ENCODE assay signal across 8 cellular contexts in genomic region chr17:78781339-78782304, GRCh38. TPM values are rescaled to one million over a fixed set of nuclear protein-coding genes. Genes with fewer than 3 reads are reported as not detected.
DNase-seq lines count a peak whose midpoint lies in the region; ATAC-seq and TF ChIP-seq lines count a peak whose summit lies in the region.

Gene CYTH1, minus strand, starts transcription at chr17:78782273. Its CDS starts 50 bp downstream, at chr17:78782223.

- DNase-seq in DMS53 treated with DMSO at 0.1 percent for 48 hours (lab: John Stamatoyannopoulos, UW; ENCODE audit: unreplicated experiment): peak; percentile 19
- peak; percentile 44 for DNase-seq in MM.1S
- peak; percentile 57 for DNase-seq in activated naive CD4-positive, alpha-beta T cell treated with anti-CD3 and anti-CD28 coated beads for 36 hours
- no peak for DNase-seq in glomerular endothelial cell (ENCODE audit: extremely low read depth, low read depth, low spot score)
- no peak for DNase-seq in occipital lobe (lab: John Stamatoyannopoulos, UW)
- no peak for DNase-seq in NCI-H1092 treated with DMSO at 0.1 percent for 48 hours (lab: John Stamatoyannopoulos, UW)
- DNase-seq in KG1 (lab: John Stamatoyannopoulos, UW): no peak

- H2AFZ ChIP-seq in MM.1S (ENCODE audit: low read length): peak within 1 kb of the TSS; percentile 40; the same call in 1 of the 2 replicates

- H3K9me3 ChIP-seq in MM.1S (replicated peaks; ENCODE audit: insufficient read depth, low read length): no peaks in the 10 kb centered on the region

- peak within 1 kb of the TSS; percentile 73 for H3K4me2 ChIP-seq in MM.1S (ENCODE audit: low read depth, low read length)

- H3F3A ChIP-seq in MM.1S (ENCODE audit: insufficient read depth, low read length): peaks cover 54% of the 10 kb centered on the region

- TF ChIP-seq CTCF in MM.1S (IDR thresholded peaks at IDR 0.05; ENCODE audit: low read length): no peak

- no peaks in the 10 kb centered on the region for H4K20me1 ChIP-seq in MM.1S (ENCODE audit: insufficient read depth, low read length)

- no peaks in the 10 kb centered on the region for H3K36me3 ChIP-seq in MM.1S (replicated peaks; ENCODE audit: insufficient read depth, low read length)

- peak within 1 kb of the TSS; percentile 82 for H3K4me3 Mint-ChIP-seq in activated naive CD4-positive, alpha-beta T cell treated with anti-CD3 and anti-CD28 coated beads for 36 hours

- no peaks in the 10 kb centered on the region for H3K9me2 ChIP-seq in MM.1S (replicated peaks; ENCODE audit: insufficient read depth, low read length)

- H3K79me2 ChIP-seq in MM.1S (ENCODE audit: low read length): peaks cover 52% of the 10 kb centered on the region

- H3K36me3 Mint-ChIP-seq in activated naive CD4-positive, alpha-beta T cell treated with anti-CD3 and anti-CD28 coated beads for 36 hours (ENCODE audit: low read depth): peaks cover 9% of the 10 kb centered on the region

- H3K9ac ChIP-seq in MM.1S (ENCODE audit: low read length): peak within 1 kb of the TSS; percentile 95

- H3K4me3 ChIP-seq in MM.1S (ENCODE audit: low read length): peak within 1 kb of the TSS; percentile 81

- H3K27me3 Mint-ChIP-seq in activated naive CD4-positive, alpha-beta T cell treated with anti-CD3 and anti-CD28 coated beads for 36 hours (ENCODE audit: low read depth): no peaks in the 10 kb centered on the region

- peak; percentile 15 for ATAC-seq in GM21723 (IDR thresholded peaks at IDR 0.05; ENCODE audit: unreplicated experiment)

- no peaks in the 10 kb centered on the region for H3K27me3 ChIP-seq in MM.1S (replicated peaks; ENCODE audit: insufficient read depth, low read length)

- CTCF ChIA-PET in activated naive CD4-positive, alpha-beta T cell treated with anti-CD3 and anti-CD28 coated beads for 36 hours (lab: Charles Lee): interaction anchor here (1.0 to 2.0 kb wide), 2 partner anchors 11 to 42 kb away, joined by 3 to 7 read pairs; no protein-coding TSS in a partner anchor

- intact Hi-C loops in activated naive CD4-positive, alpha-beta T cell treated with anti-CD3 and anti-CD28 coated beads for 36 hours (cut with micrococcal nuclease): loop anchor here (2.0 kb wide), 1 partner anchor 59 kb away; the partner anchor contains the start of gene USP36

- H3K4me1 ChIP-seq in MM.1S (ENCODE audit: low read length): peaks cover 37% of the 10 kb centered on the region

- H3K27ac Mint-ChIP-seq in activated naive CD4-positive, alpha-beta T cell treated with anti-CD3 and anti-CD28 coated beads for 36 hours: peak within 1 kb of the TSS; percentile 97

- peaks cover 52% of the 10 kb centered on the region for H3K4me1 Mint-ChIP-seq in activated naive CD4-positive, alpha-beta T cell treated with anti-CD3 and anti-CD28 coated beads for 36 hours (ENCODE audit: low read depth)

- no peaks in the 10 kb centered on the region for H3K9me3 Mint-ChIP-seq in activated naive CD4-positive, alpha-beta T cell treated with anti-CD3 and anti-CD28 coated beads for 36 hours

- H3K27ac ChIP-seq in MM.1S (ENCODE audit: low read length): peak within 1 kb of the TSS; percentile 95

RNA-seq across cellular contexts. Expression of gene CYTH1, which starts in this region (rescaled TPM):
- 100 to 1,000 TPM; 145 to 149 TPM for total RNA-seq in activated naive CD4-positive, alpha-beta T cell treated with anti-CD3 and anti-CD28 coated beads for 36 hours
- total RNA-seq in glomerular endothelial cell: 45.6 and 61.6 TPM in 2 replicates
- 82.2 TPM for total RNA-seq in occipital lobe

Comparison
In these comparisons a context has a peak if more than half of its experiments do, and no peak if none do; other contexts are left out.
1. DNase-seq: peak in DMS53 treated with DMSO at 0.1 percent for 48 hours (single experiment), MM.1S (single experiment) and activated naive CD4-positive, alpha-beta T cell treated with anti-CD3 and anti-CD28 coated beads for 36 hours (single experiment); none in glomerular endothelial cell (single experiment), occipital lobe (single experiment), NCI-H1092 treated with DMSO at 0.1 percent for 48 hours (single experiment) and KG1 (single experiment).